ENCODE assay signal across 26 cellular contexts in the genomic region with DNA sequence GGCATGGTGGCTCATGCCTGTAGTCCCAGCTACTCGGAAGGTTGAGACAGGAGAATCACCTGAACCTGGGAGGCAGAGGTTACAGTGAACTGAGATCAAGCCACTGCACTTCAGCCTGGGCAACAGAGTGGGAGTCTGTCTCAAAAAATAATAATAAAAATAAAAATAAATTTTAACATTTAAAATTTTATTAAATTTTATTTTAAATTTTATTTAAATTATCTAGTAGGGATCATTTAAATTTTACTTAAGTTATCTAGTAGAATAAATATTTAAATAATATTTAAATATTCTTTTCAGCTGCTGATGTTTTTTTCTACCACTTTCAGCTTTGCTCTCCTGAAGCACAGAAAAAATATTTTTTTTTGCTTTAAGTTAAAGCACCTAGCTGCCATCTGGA. TPM values are rescaled to one million over a fixed set of nuclear protein-coding genes. Genes with fewer than 3 reads are reported as not detected.
"Had no signal": no experiment of that assay in that cellular context is flagged by ENCODE, and none has a peak within 500 bp of the region (broad histone marks: within the 10 kb centered on the region; RNA-seq: fewer than 3 reads in every experiment).

No MANE protein-coding gene starts in this region.

- H3K9me3 ChIP-seq: neutrophil, ovary, prostate gland, spleen, transverse colon had no signal

- H3K27ac ChIP-seq: brain microvascular endothelial cell, hepatocyte, neutrophil, ovary, prostate gland, spleen, transverse colon, WERI-Rb-1 had no signal

- DNase-seq: activated CD4-positive, alpha-beta T cell treated with anti-CD3 and anti-CD28 coated beads for 1 hour; activated CD4-positive, alpha-beta T cell treated with anti-CD3 and anti-CD28 coated beads, Interleukin-2, amount 50 U/mL, for 1 hour; activated CD8-positive, alpha-beta T cell treated with anti-CD3 and anti-CD28 coated beads for 36 hours; activated gamma-delta T cell treated with Interleukin-2 at 50 U/mL for 16 hours; activated naive CD4-positive, alpha-beta T cell treated with anti-CD3 and anti-CD28 coated beads, Interleukin-2, amount 50 U/mL, for 16 hours; activated T-cell treated with anti-CD3 and anti-CD28 coated beads, Interleukin-2, amount 50 U/mL, for 4 hours; amniotic stem cell; brain microvascular endothelial cell; dorsolateral prefrontal cortex; effector memory CD4-positive, alpha-beta T cell; foreskin fibroblast; ovary; retina; spleen; stimulated activated naive CD4-positive, alpha-beta T cell; T-helper 9 cell; transverse colon; WERI-Rb-1 had no signal

- H3K36me3 ChIP-seq: brain microvascular endothelial cell, neutrophil, ovary, prostate gland, spleen, transverse colon, WERI-Rb-1 had no signal

- H3K27me3 ChIP-seq: brain microvascular endothelial cell, hepatocyte, neutrophil, ovary, spleen, transverse colon had no signal

- H3K4me3 ChIP-seq: coronary artery, dorsolateral prefrontal cortex, hepatocyte, ovary, prostate gland, spleen, transverse colon had no signal

- ATAC-seq: activated CD8-positive, alpha-beta T cell treated with anti-CD3 and anti-CD28 coated beads for 36 hours; activated T-cell treated with anti-CD3 and anti-CD28 coated beads, Interleukin-2, amount 50 U/mL, for 4 hours; activated T-helper 17 cell treated with anti-CD3 and anti-CD28 coated beads, Interleukin-2, amount 50 U/mL, for 72 hours; esophagus mucosa had no signal

- FAIRE-seq: astrocyte had no signal

RNA-seq across cellular contexts. Expression of gene COBLL1, which starts 10.4 kb away (rescaled TPM):
- total RNA-seq: T-helper 1 cell treated with Interleukin-12 subunit alpha and Interleukin-12 subunit beta and Interleukin-4 antibody, amounts not matched to agents 30 ng/mL and 1 ng/mL, for 36 hours had no signal
